Comparison of ENCODE assay signal across 20 cellular contexts in genomic region chr1:29664711-29665110, GRCh38.
DNase-seq lines count a peak whose midpoint lies in the region; ATAC-seq and TF ChIP-seq lines count a peak whose summit lies in the region.
"Had no signal": no experiment of that assay in that cellular context is flagged by ENCODE, and none has a peak within 500 bp of the region (broad histone marks: within the 10 kb centered on the region; RNA-seq: fewer than 3 reads in every experiment).

No MANE protein-coding gene starts in this region.

- peak; percentile 15 for DNase-seq in natural killer cell treated with Interleukin-12 subunit alpha and Interleukin-12 subunit beta and Interleukin-15 and Interleukin-18, amount 100 ng/mL, for 72 hours (ENCODE audit: low spot score)
- no peak for DNase-seq in natural killer cell
- peak; percentile 81 for DNase-seq in NT2/D1 (ENCODE audit: low read depth, low spot score)
- DNase-seq in islet precursor cell: peak; percentile 2
- no peak for DNase-seq in right cardiac atrium
- no peak for DNase-seq in mesothelial cell of epicardium (ENCODE audit: low spot score in 2 of 2, unreplicated experiment in 2 of 2)
- DNase-seq: 8988T; CD4-positive, alpha-beta memory T cell; DMS 273 treated with DMSO at 0.1 percent for 48 hours; DMS53; DND-41; EL; GM23248; H9 had no signal

- no peaks in the 10 kb centered on the region for H3K4me1 Mint-ChIP-seq in natural killer cell treated with Interleukin-12 subunit alpha and Interleukin-12 subunit beta and Interleukin-15 and Interleukin-18, amount 100 ng/mL, for 72 hours (ENCODE audit: low read depth in 2 of 2)
- H3K4me1 Mint-ChIP-seq in natural killer cell: no peaks in the 10 kb centered on the region
- no peaks in the 10 kb centered on the region for H3K4me1 Mint-ChIP-seq in mesothelial cell of epicardium
- H3K4me1 Mint-ChIP-seq: CD14-positive monocyte; CD4-positive, alpha-beta memory T cell had no signal

- WGBS in right cardiac atrium: 75% methylated on average over 2 of the region's 2 CpGs

- H3K27me3 ChIP-seq in NT2/D1 (ENCODE audit: insufficient read depth, insufficient read length) (no peaks in the 10 kb centered on the region), right cardiac atrium (ENCODE audit: control insufficient read depth, insufficient read depth) (peaks cover 3% of the 10 kb centered on the region)
- H3K27me3 ChIP-seq: BLaER1 had no signal

- H3K4me1 ChIP-seq in NT2/D1 (ENCODE audit: insufficient read depth, insufficient read length): peaks cover 11% of the 10 kb centered on the region
- no peaks in the 10 kb centered on the region for H3K4me1 ChIP-seq in right cardiac atrium (ENCODE audit: control insufficient read depth, insufficient read depth, low read length)
- H3K4me1 ChIP-seq: BLaER1 had no signal

- no peaks in the 10 kb centered on the region for H3K36me3 ChIP-seq in NT2/D1 (ENCODE audit: insufficient read depth, insufficient read length, low read length)
- H3K36me3 ChIP-seq: BLaER1 had no signal

- ATAC-seq in natural killer cell treated with Interleukin-12 subunit alpha and Interleukin-12 subunit beta and Interleukin-15 and Interleukin-18, amount 100 ng/mL, for 72 hours: no peak
- no peak for ATAC-seq in natural killer cell
- no peak for ATAC-seq in GM18511 (IDR thresholded peaks at IDR 0.05; ENCODE audit: unreplicated experiment)
- no peak for ATAC-seq in right cardiac atrium
- ATAC-seq: GM12878, HepG2 had no signal

- H3K4me3 ChIP-seq in NT2/D1 (ENCODE audit: insufficient read length, low read depth) (no peak overlapping the region), right cardiac atrium (ENCODE audit: low read length) (no peak overlapping the region)
- H3K4me3 ChIP-seq: BLaER1, GM12878, GM23248 had no signal

- H3K27ac ChIP-seq in right cardiac atrium (ENCODE audit: low read length): no peak overlapping the region
- H3K27ac ChIP-seq: BLaER1, GM23248 had no signal

- TF ChIP-seq CTCF in natural killer cell (IDR thresholded peaks at IDR 0.05) (no peak), mesothelial cell of epicardium (IDR thresholded peaks at IDR 0.05; ENCODE audit: unreplicated experiment) (no peak)

- H3K9me3 ChIP-seq in NT2/D1 (ENCODE audit: insufficient read depth, low read length) (peaks cover 7% of the 10 kb centered on the region; the same call in 1 of the 2 replicates), right cardiac atrium (ENCODE audit: control insufficient read depth, low read length) (no peaks in the 10 kb centered on the region)

- H3K27ac Mint-ChIP-seq in natural killer cell treated with Interleukin-12 subunit alpha and Interleukin-12 subunit beta and Interleukin-15 and Interleukin-18, amount 100 ng/mL, for 72 hours: no peak overlapping the region
- H3K27ac Mint-ChIP-seq in natural killer cell: no peak overlapping the region
- no peak overlapping the region for H3K27ac Mint-ChIP-seq in mesothelial cell of epicardium
- H3K27ac Mint-ChIP-seq: CD14-positive monocyte; CD4-positive, alpha-beta memory T cell; IgD-negative memory B cell had no signal

- no peak overlapping the region for H3K9ac ChIP-seq in NT2/D1 (ENCODE audit: insufficient read length, low read depth)
- H3K9ac ChIP-seq: BLaER1, GM23248 had no signal

- peaks cover 32 to 61% of the 10 kb centered on the region in 2 donors for H3K27me3 Mint-ChIP-seq in natural killer cell treated with Interleukin-12 subunit alpha and Interleukin-12 subunit beta and Interleukin-15 and Interleukin-18, amount 100 ng/mL, for 72 hours
- H3K27me3 Mint-ChIP-seq in natural killer cell (ENCODE audit: low read depth in 2 of 2) (peaks cover 23 to 59% of the 10 kb centered on the region in 2 donors), mesothelial cell of epicardium (ENCODE audit: low read depth) (peaks cover 56% of the 10 kb centered on the region)

- H3K36me3 Mint-ChIP-seq in natural killer cell treated with Interleukin-12 subunit alpha and Interleukin-12 subunit beta and Interleukin-15 and Interleukin-18, amount 100 ng/mL, for 72 hours: peaks cover 7% of the 10 kb centered on the region
- H3K36me3 Mint-ChIP-seq in natural killer cell: peaks cover 9% of the 10 kb centered on the region
- H3K36me3 Mint-ChIP-seq in mesothelial cell of epicardium: no peaks in the 10 kb centered on the region
- H3K36me3 Mint-ChIP-seq: CD14-positive monocyte; CD4-positive, alpha-beta memory T cell; IgD-negative memory B cell had no signal

- intact Hi-C loops in natural killer cell (cut with micrococcal nuclease) (no loop called here), right cardiac atrium (cut with DNase I) (no loop called here)

- peaks cover 8% of the 10 kb centered on the region for H3K9me3 Mint-ChIP-seq in natural killer cell treated with Interleukin-12 subunit alpha and Interleukin-12 subunit beta and Interleukin-15 and Interleukin-18, amount 100 ng/mL, for 72 hours
- H3K9me3 Mint-ChIP-seq in natural killer cell (peaks cover 4% of the 10 kb centered on the region in 2 donors), mesothelial cell of epicardium (peaks cover 24% of the 10 kb centered on the region)

- H3K4me3 Mint-ChIP-seq in natural killer cell treated with Interleukin-12 subunit alpha and Interleukin-12 subunit beta and Interleukin-15 and Interleukin-18, amount 100 ng/mL, for 72 hours: no peak overlapping the region
- H3K4me3 Mint-ChIP-seq in natural killer cell: no peak overlapping the region
- H3K4me3 Mint-ChIP-seq in mesothelial cell of epicardium: no peak overlapping the region
- H3K4me3 Mint-ChIP-seq: CD14-positive monocyte; CD4-positive, alpha-beta memory T cell; H9; IgD-negative memory B cell had no signal

Comparison
In these comparisons a context has a peak if more than half of its experiments do, and no peak if none do; other contexts are left out.
1. DNase-seq: peak in natural killer cell treated with Interleukin-12 subunit alpha and Interleukin-12 subunit beta and Interleukin-15 and Interleukin-18, amount 100 ng/mL, for 72 hours (single experiment), NT2/D1 (single experiment) and islet precursor cell (single experiment); none in natural killer cell (single experiment), right cardiac atrium (0 of 3) and mesothelial cell of epicardium (0 of 2).